ENCODE assay signal across 8 cellular contexts in genomic region chr4:184745747-184746531, GRCh38. TPM values are rescaled to one million over a fixed set of nuclear protein-coding genes. Genes with fewer than 3 reads are reported as not detected.
DNase-seq lines count a peak whose midpoint lies in the region; ATAC-seq and TF ChIP-seq lines count a peak whose summit lies in the region.

No MANE protein-coding gene starts in this region.

- DNase-seq in NK-92 treated with Interleukin-12 subunit alpha and Interleukin-12 subunit beta, amount 100 ng/mL, for 24 hours (lab: John Stamatoyannopoulos, UW), result peak; percentile 5
- DNase-seq in NK-92 (lab: John Stamatoyannopoulos, UW; ENCODE audit: unreplicated experiment), result no peak
- peak; percentile 33 for DNase-seq in HuH-7 (ENCODE audit: low spot score)
- DNase-seq in PC-9, result peak; percentile 44 to 58
- peak; percentile 75 for DNase-seq in activated T-cell treated with anti-CD3 and anti-CD28 coated beads, Interleukin-2, amount 50 U/mL, for 4 hours
- no peak for DNase-seq in esophagus squamous epithelium (lab: John Stamatoyannopoulos, UW)
- peak; percentile 35 for DNase-seq in stimulated activated naive B cell treated with anti-CD40 and anti-IgM and Interleukin-4, amounts not matched to agents 10 μg/mL and 1 μg/mL and 100 μg/mL, for 72 hours

- TF ChIP-seq CTCF in PC-9 (conservative IDR thresholded peaks at IDR 0.05), result peak; percentile 76
- peak; percentile 49 to 84 (median 80) for TF ChIP-seq CTCF in esophagus squamous epithelium (IDR thresholded peaks at IDR 0.05)
- peak; percentile 68 to 79 (median 77) for TF ChIP-seq CTCF in nephron (IDR thresholded peaks at IDR 0.05; ENCODE audit: unreplicated experiment in 3 of 3)

- H3K36me3 ChIP-seq in PC-9 (ENCODE audit: low read depth) (no peaks in the 10 kb centered on the region), esophagus squamous epithelium (no peaks in the 10 kb centered on the region)

- 22 to 23% methylated on average over 11 of the region's 12 CpGs for WGBS in esophagus squamous epithelium, 2 donors

- H3K27ac Mint-ChIP-seq in nephron, result peak overlapping the region; percentile 90 to 97 (median 96)
- peak overlapping the region; percentile 4 for H3K27ac Mint-ChIP-seq in stimulated activated naive B cell treated with anti-CD40 and anti-IgM and Interleukin-4, amounts not matched to agents 10 μg/mL and 1 μg/mL and 100 μg/mL, for 72 hours

- no peaks in the 10 kb centered on the region for H3K36me3 Mint-ChIP-seq in activated T-cell treated with anti-CD3 and anti-CD28 coated beads, Interleukin-2, amount 50 U/mL, for 4 hours (ENCODE audit: insufficient read depth)
- H3K36me3 Mint-ChIP-seq in nephron (ENCODE audit: low read depth), result no peaks in the 10 kb centered on the region
- H3K36me3 Mint-ChIP-seq in stimulated activated naive B cell treated with anti-CD40 and anti-IgM and Interleukin-4, amounts not matched to agents 10 μg/mL and 1 μg/mL and 100 μg/mL, for 72 hours, result peaks cover 10 to 26% of the 10 kb centered on the region in 2 donors

- CTCF ChIA-PET in PC-9 (lab: Charles Lee), result interaction anchor here (0.7 to 1.6 kb wide), 5 partner anchors 12 to 458 kb away, joined by 3 to 7 read pairs (median 4); partner anchors contain the start of gene CENPU

- BruUV-seq in PC-9 (replicated peaks; lab: Mats Ljungman, UMichigan), result no TSS peak

- peak overlapping the region; percentile 72 for H3K4me2 ChIP-seq in PC-9

- H3K27ac ChIP-seq in PC-9, result peak overlapping the region; percentile 98
- peak overlapping the region; percentile 84 to 95 (median 89) for H3K27ac ChIP-seq in esophagus squamous epithelium

- no peaks in the 10 kb centered on the region for H3K9me2 ChIP-seq in PC-9 (ENCODE audit: insufficient read depth)

- H3K9me3 Mint-ChIP-seq in activated T-cell treated with anti-CD3 and anti-CD28 coated beads, Interleukin-2, amount 50 U/mL, for 4 hours, result no peaks in the 10 kb centered on the region
- H3K9me3 Mint-ChIP-seq in nephron, result peaks cover 6% of the 10 kb centered on the region
- H3K9me3 Mint-ChIP-seq in stimulated activated naive B cell treated with anti-CD40 and anti-IgM and Interleukin-4, amounts not matched to agents 10 μg/mL and 1 μg/mL and 100 μg/mL, for 72 hours, result peaks cover 0 to under 1% of the 10 kb centered on the region in 2 donors

- H3K4me3 ChIP-seq in PC-9 (peak overlapping the region; percentile 36; the same call in 1 of the 2 replicates), esophagus squamous epithelium (peak overlapping the region in 1 of 4 donors; percentile 34)

- peaks cover 11% of the 10 kb centered on the region for H3K4me1 Mint-ChIP-seq in activated T-cell treated with anti-CD3 and anti-CD28 coated beads, Interleukin-2, amount 50 U/mL, for 4 hours (ENCODE audit: low read depth)
- peaks cover 43% of the 10 kb centered on the region for H3K4me1 Mint-ChIP-seq in nephron
- peaks cover 29 to 42% of the 10 kb centered on the region in 2 donors for H3K4me1 Mint-ChIP-seq in stimulated activated naive B cell treated with anti-CD40 and anti-IgM and Interleukin-4, amounts not matched to agents 10 μg/mL and 1 μg/mL and 100 μg/mL, for 72 hours

- no peaks in the 10 kb centered on the region for H4K20me1 ChIP-seq in PC-9 (ENCODE audit: insufficient read depth)

- no peaks in the 10 kb centered on the region for H3K27me3 Mint-ChIP-seq in activated T-cell treated with anti-CD3 and anti-CD28 coated beads, Interleukin-2, amount 50 U/mL, for 4 hours (ENCODE audit: low read depth)
- H3K27me3 Mint-ChIP-seq in nephron (ENCODE audit: low read depth), result peaks cover 6% of the 10 kb centered on the region
- no peaks in the 10 kb centered on the region for H3K27me3 Mint-ChIP-seq in stimulated activated naive B cell treated with anti-CD40 and anti-IgM and Interleukin-4, amounts not matched to agents 10 μg/mL and 1 μg/mL and 100 μg/mL, for 72 hours

- H3K27me3 ChIP-seq in PC-9 (ENCODE audit: insufficient read depth, low read depth), result no peaks in the 10 kb centered on the region
- no peaks in the 10 kb centered on the region for H3K27me3 ChIP-seq in esophagus squamous epithelium

- H3F3A ChIP-seq in PC-9 (ENCODE audit: insufficient read depth, low read depth), result peaks cover 20% of the 10 kb centered on the region

- no peaks in the 10 kb centered on the region for H3K79me2 ChIP-seq in PC-9 (ENCODE audit: low read depth)

- H2AFZ ChIP-seq in PC-9, result no peak overlapping the region; the same call in 1 of the 2 replicates

- TF ChIP-seq POLR2A in esophagus squamous epithelium (IDR thresholded peaks at IDR 0.05), result no peak

- H3K4me1 ChIP-seq in PC-9 (replicated peaks; ENCODE audit: insufficient read depth) (peaks cover 42% of the 10 kb centered on the region), esophagus squamous epithelium (peaks cover 34 to 48% (median 35%) of the 10 kb centered on the region in 3 donors)

- intact Hi-C loops in PC-9 (cut with micrococcal nuclease; ENCODE audit: unreplicated experiment) (loop anchor here (1.0 to 5.0 kb wide), 9 partner anchors 12 to 479 kb away; partner anchors contain the start of gene CENPU), esophagus squamous epithelium (cut with DNase I) (loop anchor here (10.0 kb wide), 2 partner anchors 101 to 239 kb away; partner anchors contain the start of genes CASP3 and PRIMPOL)

- peak; percentile 77 to 81 for ATAC-seq in activated T-cell treated with anti-CD3 and anti-CD28 coated beads, Interleukin-2, amount 50 U/mL, for 4 hours
- peak; percentile 74 to 77 for ATAC-seq in stimulated activated naive B cell treated with anti-CD40 and anti-IgM and Interleukin-4, amounts not matched to agents 10 μg/mL and 1 μg/mL and 100 μg/mL, for 72 hours (replicated peaks)

- POLR2A ChIA-PET in PC-9 (lab: Charles Lee; ENCODE audit: unreplicated experiment), result interaction anchor here (0.6 to 0.7 kb wide), 2 partner anchors 12 to 651 kb away, joined by 3 to 4 read pairs; partner anchors contain the start of genes ANKRD37 and CENPU

- H3K4me3 Mint-ChIP-seq in activated T-cell treated with anti-CD3 and anti-CD28 coated beads, Interleukin-2, amount 50 U/mL, for 4 hours, result no peak overlapping the region
- peak overlapping the region; percentile 7 to 40 (median 20) for H3K4me3 Mint-ChIP-seq in nephron
- no peak overlapping the region for H3K4me3 Mint-ChIP-seq in stimulated activated naive B cell treated with anti-CD40 and anti-IgM and Interleukin-4, amounts not matched to agents 10 μg/mL and 1 μg/mL and 100 μg/mL, for 72 hours

- H3K9me3 ChIP-seq in PC-9 (ENCODE audit: insufficient read depth, low read depth), result no peaks in the 10 kb centered on the region
- H3K9me3 ChIP-seq in esophagus squamous epithelium, result no peaks in the 10 kb centered on the region

RNA-seq across cellular contexts. Expression of gene CENPU, which starts 12.0 kb away (rescaled TPM):
- total RNA-seq in PC-9 (2021), result 25.5 and 47.7 TPM in 2 replicates
- total RNA-seq in activated T-cell treated with anti-CD3 and anti-CD28 coated beads, Interleukin-2, amount 50 U/mL, for 4 hours, result 10 to 100 TPM; 27.9 to 31.4 (median 28.5) TPM
- total RNA-seq in esophagus squamous epithelium, result 10 to 100 TPM in 3 of 4 donors, 1 to 10 TPM in 1; 4.8 to 34.6 (median 18.1) TPM

Comparison
In these comparisons a context has a peak if more than half of its experiments do, and no peak if none do; other contexts are left out.
1. DNase-seq: peak in NK-92 treated with Interleukin-12 subunit alpha and Interleukin-12 subunit beta, amount 100 ng/mL, for 24 hours (single experiment), HuH-7 (single experiment), PC-9 (2 of 2), activated T-cell treated with anti-CD3 and anti-CD28 coated beads, Interleukin-2, amount 50 U/mL, for 4 hours (single experiment) and stimulated activated naive B cell treated with anti-CD40 and anti-IgM and Interleukin-4, amounts not matched to agents 10 μg/mL and 1 μg/mL and 100 μg/mL, for 72 hours (single experiment); none in NK-92 (single experiment) and esophagus squamous epithelium (single experiment).
2. H3K4me3 Mint-ChIP-seq: peak in nephron (3 of 3); none in activated T-cell treated with anti-CD3 and anti-CD28 coated beads, Interleukin-2, amount 50 U/mL, for 4 hours (single experiment) and stimulated activated naive B cell treated with anti-CD40 and anti-IgM and Interleukin-4, amounts not matched to agents 10 μg/mL and 1 μg/mL and 100 μg/mL, for 72 hours (0 of 2).
3. Peak in every context shown above with its lines, with median percentiles within 50 percentile points of each other: CTCF ChIP-seq.